Comparison of ENCODE assay signal across 31 cellular contexts in genomic region chr5:142259758-142260157, GRCh38.
"Had no signal": no experiment of that assay in that cellular context is flagged by ENCODE, and none has a peak within 500 bp of the region (broad histone marks: within the 10 kb centered on the region; RNA-seq: fewer than 3 reads in every experiment).

No MANE protein-coding gene starts in this region.

- H3K4me1 Mint-ChIP-seq: mesothelial cell of epicardium; stimulated activated memory B cell treated with anti-CD40 and anti-IgM and Interleukin-4, amounts not matched to agents 10 μg/mL and 1 μg/mL and 100 μg/mL, for 72 hours had no signal

- ATAC-seq: effector memory CD8-positive, alpha-beta T cell; esophagus mucosa; gastrocnemius medialis; heart left ventricle; left lobe of liver; mucosa of descending colon; psoas muscle; right cardiac atrium; stimulated activated memory B cell treated with anti-CD40 and anti-IgM and Interleukin-4, amounts not matched to agents 10 μg/mL and 1 μg/mL and 100 μg/mL, for 72 hours; stimulated activated naive CD8-positive, alpha-beta T cell treated with anti-CD3 and anti-CD28 coated beads, Interleukin-15, Interleukin-2, amounts not matched to agents 100 U/mL and 50 U/mL, for 24 hours; upper lobe of right lung had no signal

- H3K4me3 ChIP-seq: gastrocnemius medialis, heart left ventricle, hepatocyte, lung, mucosa of descending colon, ovary, psoas muscle, skin epidermis, spleen, thoracic aorta, tibial nerve, upper lobe of right lung, uterus had no signal

- H3K27me3 ChIP-seq: gastrocnemius medialis, heart left ventricle, hepatocyte, ovary, spleen, tibial nerve, upper lobe of right lung, uterus had no signal

- H3K36me3 Mint-ChIP-seq: natural killer cell treated with Interleukin-12 subunit alpha and Interleukin-12 subunit beta and Interleukin-15 and Interleukin-18, amount 100 ng/mL, for 72 hours; stimulated activated memory B cell treated with anti-CD40 and anti-IgM and Interleukin-4, amounts not matched to agents 10 μg/mL and 1 μg/mL and 100 μg/mL, for 72 hours had no signal

- H3K36me3 ChIP-seq: gastrocnemius medialis, heart left ventricle, ovary, spleen, thoracic aorta, tibial nerve, upper lobe of right lung, uterus had no signal

- H3K4me3 Mint-ChIP-seq: effector memory CD8-positive, alpha-beta T cell; memory B cell; mesothelial cell of epicardium; naive B cell; natural killer cell treated with Interleukin-12 subunit alpha and Interleukin-12 subunit beta and Interleukin-15 and Interleukin-18, amount 100 ng/mL, for 72 hours; stimulated activated memory B cell treated with anti-CD40 and anti-IgM and Interleukin-4, amounts not matched to agents 10 μg/mL and 1 μg/mL and 100 μg/mL, for 72 hours had no signal

- DNase-seq: cortex of kidney; effector memory CD8-positive, alpha-beta T cell; foreskin fibroblast; gastrocnemius medialis; heart left ventricle; kidney; mucosa of descending colon; naive B cell; nucleus accumbens; ovary; posterior cingulate gyrus; psoas muscle; right cardiac atrium; spleen; stimulated activated CD4-positive, alpha-beta T cell treated with anti-CD3 and anti-CD28 coated beads, Interleukin-4, amount 100 ng/mL, for 4 hours; stimulated activated naive CD8-positive, alpha-beta T cell treated with anti-CD3 and anti-CD28 coated beads, Interleukin-15, Interleukin-2, amounts not matched to agents 100 U/mL and 50 U/mL, for 24 hours; upper lobe of right lung; uterus had no signal

- H3K9me3 ChIP-seq: gastrocnemius medialis, mucosa of descending colon, ovary, thoracic aorta, upper lobe of right lung, uterus had no signal

- H3K4me1 ChIP-seq: gastrocnemius medialis, heart left ventricle, psoas muscle, tibial nerve, upper lobe of right lung, uterus had no signal

- H3K27ac ChIP-seq: epithelial cell of prostate, gastrocnemius medialis, heart left ventricle, hepatocyte, ovary, psoas muscle, skin epidermis, spleen, thoracic aorta, tibial nerve, upper lobe of right lung, uterus had no signal

- H3K9me3 Mint-ChIP-seq: natural killer cell treated with Interleukin-12 subunit alpha and Interleukin-12 subunit beta and Interleukin-15 and Interleukin-18, amount 100 ng/mL, for 72 hours had no signal

- FAIRE-seq: endometrium, kidney had no signal

- H3K79me2 ChIP-seq: hepatocyte had no signal

- H2AFZ ChIP-seq: hepatocyte had no signal

- H3K27ac Mint-ChIP-seq: effector memory CD8-positive, alpha-beta T cell; memory B cell; mesothelial cell of epicardium; naive B cell; natural killer cell treated with Interleukin-12 subunit alpha and Interleukin-12 subunit beta and Interleukin-15 and Interleukin-18, amount 100 ng/mL, for 72 hours; stimulated activated memory B cell treated with anti-CD40 and anti-IgM and Interleukin-4, amounts not matched to agents 10 μg/mL and 1 μg/mL and 100 μg/mL, for 72 hours had no signal

- H3K4me2 ChIP-seq: hepatocyte had no signal
